ENCODE assay signal across 1 cellular context in the genomic region with DNA sequence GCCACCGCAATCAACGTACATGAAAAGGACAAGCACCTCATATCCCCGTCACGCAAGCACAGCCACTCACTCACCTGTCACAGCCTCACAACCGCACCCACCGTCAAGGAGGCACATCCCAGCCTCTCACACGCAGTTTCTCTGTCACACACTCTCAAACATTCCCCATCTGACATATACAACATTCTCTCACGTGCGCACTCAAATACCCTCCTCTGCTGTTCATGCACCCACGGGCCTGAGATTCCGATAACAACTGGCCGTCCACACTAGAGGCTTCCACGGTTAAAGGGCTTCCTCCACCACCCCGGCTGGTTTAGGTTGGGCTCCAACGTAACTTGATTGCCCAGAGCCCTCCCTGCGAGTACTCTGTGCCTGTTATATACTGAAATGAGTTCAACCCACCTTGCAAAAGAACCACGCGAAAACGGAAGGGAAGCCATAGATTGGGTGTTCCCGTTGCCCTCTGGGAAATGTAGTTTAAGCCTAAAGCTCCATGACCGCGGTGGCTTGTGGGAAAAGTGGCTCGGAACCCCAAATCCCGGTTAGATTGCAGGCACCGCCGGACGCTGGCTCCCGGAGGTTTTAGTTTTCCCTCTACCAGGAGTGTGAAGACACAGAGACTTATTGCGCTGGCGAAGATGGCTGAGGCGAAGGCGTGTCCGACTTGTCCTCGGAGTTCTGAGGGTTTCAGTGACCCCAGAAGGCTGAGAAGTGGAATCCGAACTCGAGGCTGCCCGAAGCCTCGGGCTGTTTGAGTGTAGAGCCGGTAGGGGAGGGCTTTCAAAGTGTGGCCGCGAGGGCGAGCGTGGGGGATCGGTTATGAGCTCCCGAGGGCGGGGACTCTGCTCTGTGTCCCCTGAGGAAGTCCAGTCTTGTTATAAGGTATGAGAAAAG.
A peak's percentile ranks its signal among the peaks of the same experiment; 100 is the strongest.
TF ChIP-seq lines count a peak whose summit lies in the region.

Gene ZNF573, minus strand, starts transcription at position 448 of the 897 bp plus-strand sequence. CDS start 5,857 bp downstream, outside the sequence.

TF ChIP-seq in HepG2, 621 proteins besides CTCF, POLR2A, EP300 and RAD21 (continued from another document and continues in another):
- TF ChIP-seq ZNF407 (CRISPR knock-in tag; IDR thresholded peaks at IDR 0.05; ENCODE audit: not compliant biosample characterization) (no peak), ZNF713 (CRISPR knock-in tag; IDR thresholded peaks at IDR 0.05) (no peak), MTA3 (CRISPR knock-in tag; IDR thresholded peaks at IDR 0.05) (no peak), CREB1 (IDR thresholded peaks at IDR 0.05) (no peak), CREB1 (CRISPR knock-in tag; IDR thresholded peaks at IDR 0.05) (peak; percentile 57; the same call in 1 of the 2 replicates), NR2F2 (IDR thresholded peaks at IDR 0.05; ENCODE audit: borderline replicate concordance, low read depth) (peak; percentile 12; the same call in 1 of the 2 replicates), MAFG (CRISPR knock-in tag; IDR thresholded peaks at IDR 0.05) (no peak), BCL6 (CRISPR knock-in tag; IDR thresholded peaks at IDR 0.05) (peak; percentile 31), CEBPB (IDR thresholded peaks at IDR 0.05; ENCODE audit: borderline replicate concordance, low read depth, low read length) (peak; percentile 21; the same call in 1 of the 2 replicates), TOPORS (CRISPR knock-in tag; IDR thresholded peaks at IDR 0.05) (no peak), PHF21A (CRISPR knock-in tag; IDR thresholded peaks at IDR 0.05) (peak; percentile 61; the same call in 1 of the 2 replicates), ZSCAN31 (CRISPR knock-in tag; IDR thresholded peaks at IDR 0.05; ENCODE audit: low read depth) (peak; percentile 46), CHD4 (IDR thresholded peaks at IDR 0.05; ENCODE audit: borderline replicate concordance, low read length) (no peak; the same call in 1 of the 2 replicates), BRD4 (CRISPR knock-in tag; IDR thresholded peaks at IDR 0.05) (peak; percentile 10; the same call in 1 of the 2 replicates), ZNF776 (CRISPR knock-in tag; IDR thresholded peaks at IDR 0.05) (no peak), ZNF12 (CRISPR knock-in tag; IDR thresholded peaks at IDR 0.05) (no peak), ZNF674 (CRISPR knock-in tag; IDR thresholded peaks at IDR 0.05; ENCODE audit: low read depth) (no peak), SIN3A (IDR thresholded peaks at IDR 0.05; ENCODE audit: borderline replicate concordance, low read depth, low read length) (peak; percentile 82; the same call in 1 of the 2 replicates), SRSF9 (IDR thresholded peaks at IDR 0.05; ENCODE audit: borderline replicate concordance, insufficient read depth, low read depth, low read length, poor library complexity, severe bottlenecking) (no peak), HHEX (CRISPR knock-in tag; IDR thresholded peaks at IDR 0.05) (no peak), ZNF276 (CRISPR knock-in tag; IDR thresholded peaks at IDR 0.05; ENCODE audit: low read depth) (peak; percentile 77; the same call in 1 of the 2 replicates), CHCHD3 (CRISPR knock-in tag; IDR thresholded peaks at IDR 0.05) (no peak), ZNF20 (CRISPR knock-in tag; IDR thresholded peaks at IDR 0.05) (no peak), NCOA2 (CRISPR knock-in tag; IDR thresholded peaks at IDR 0.05) (no peak), POLR2G (IDR thresholded peaks at IDR 0.05; ENCODE audit: low read depth, low read length) (peak; percentile 95), ZNF773 (CRISPR knock-in tag; IDR thresholded peaks at IDR 0.05; ENCODE audit: borderline replicate concordance) (no peak), MNT (IDR thresholded peaks at IDR 0.05) (peak; percentile 32; the same call in 1 of the 2 replicates), TBX3 (IDR thresholded peaks at IDR 0.05; ENCODE audit: borderline replicate concordance) (no peak), ZC3H4 (CRISPR knock-in tag; IDR thresholded peaks at IDR 0.05; ENCODE audit: borderline replicate concordance) (no peak), ZNF543 (CRISPR knock-in tag; IDR thresholded peaks at IDR 0.05) (no peak), NR3C1 (CRISPR knock-in tag; IDR thresholded peaks at IDR 0.05) (no peak), DZIP1 (CRISPR knock-in tag; IDR thresholded peaks at IDR 0.05) (no peak), SMC3 (IDR thresholded peaks at IDR 0.05; ENCODE audit: low read length) (no peak), HCFC1 (IDR thresholded peaks at IDR 0.05; ENCODE audit: low read depth, low read length) (peak; percentile 89)
- TF ChIP-seq, protein P1, sequence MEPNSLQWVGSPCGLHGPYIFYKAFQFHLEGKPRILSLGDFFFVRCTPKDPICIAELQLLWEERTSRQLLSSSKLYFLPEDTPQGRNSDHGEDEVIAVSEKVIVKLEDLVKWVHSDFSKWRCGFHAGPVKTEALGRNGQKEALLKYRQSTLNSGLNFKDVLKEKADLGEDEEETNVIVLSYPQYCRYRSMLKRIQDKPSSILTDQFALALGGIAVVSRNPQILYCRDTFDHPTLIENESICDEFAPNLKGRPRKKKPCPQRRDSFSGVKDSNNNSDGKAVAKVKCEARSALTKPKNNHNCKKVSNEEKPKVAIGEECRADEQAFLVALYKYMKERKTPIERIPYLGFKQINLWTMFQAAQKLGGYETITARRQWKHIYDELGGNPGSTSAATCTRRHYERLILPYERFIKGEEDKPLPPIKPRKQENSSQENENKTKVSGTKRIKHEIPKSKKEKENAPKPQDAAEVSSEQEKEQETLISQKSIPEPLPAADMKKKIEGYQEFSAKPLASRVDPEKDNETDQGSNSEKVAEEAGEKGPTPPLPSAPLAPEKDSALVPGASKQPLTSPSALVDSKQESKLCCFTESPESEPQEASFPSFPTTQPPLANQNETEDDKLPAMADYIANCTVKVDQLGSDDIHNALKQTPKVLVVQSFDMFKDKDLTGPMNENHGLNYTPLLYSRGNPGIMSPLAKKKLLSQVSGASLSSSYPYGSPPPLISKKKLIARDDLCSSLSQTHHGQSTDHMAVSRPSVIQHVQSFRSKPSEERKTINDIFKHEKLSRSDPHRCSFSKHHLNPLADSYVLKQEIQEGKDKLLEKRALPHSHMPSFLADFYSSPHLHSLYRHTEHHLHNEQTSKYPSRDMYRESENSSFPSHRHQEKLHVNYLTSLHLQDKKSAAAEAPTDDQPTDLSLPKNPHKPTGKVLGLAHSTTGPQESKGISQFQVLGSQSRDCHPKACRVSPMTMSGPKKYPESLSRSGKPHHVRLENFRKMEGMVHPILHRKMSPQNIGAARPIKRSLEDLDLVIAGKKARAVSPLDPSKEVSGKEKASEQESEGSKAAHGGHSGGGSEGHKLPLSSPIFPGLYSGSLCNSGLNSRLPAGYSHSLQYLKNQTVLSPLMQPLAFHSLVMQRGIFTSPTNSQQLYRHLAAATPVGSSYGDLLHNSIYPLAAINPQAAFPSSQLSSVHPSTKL (CRISPR knock-in tag; IDR thresholded peaks at IDR 0.05): no peak; the same call in 1 of the 2 replicates
- TF ChIP-seq, protein P2, sequence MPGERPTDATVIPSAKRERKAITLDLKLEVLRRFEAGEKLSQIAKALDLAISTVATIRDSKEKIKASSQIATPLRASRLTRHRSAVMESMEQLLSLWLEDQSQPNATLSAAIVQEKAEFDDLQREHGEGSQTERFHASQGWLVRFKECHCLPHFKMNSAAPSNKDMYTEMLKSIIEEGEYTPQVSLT (CRISPR knock-in tag; IDR thresholded peaks at IDR 0.05; ENCODE audit: borderline replicate concordance, low read depth): no peak
- TF ChIP-seq, protein P3, sequence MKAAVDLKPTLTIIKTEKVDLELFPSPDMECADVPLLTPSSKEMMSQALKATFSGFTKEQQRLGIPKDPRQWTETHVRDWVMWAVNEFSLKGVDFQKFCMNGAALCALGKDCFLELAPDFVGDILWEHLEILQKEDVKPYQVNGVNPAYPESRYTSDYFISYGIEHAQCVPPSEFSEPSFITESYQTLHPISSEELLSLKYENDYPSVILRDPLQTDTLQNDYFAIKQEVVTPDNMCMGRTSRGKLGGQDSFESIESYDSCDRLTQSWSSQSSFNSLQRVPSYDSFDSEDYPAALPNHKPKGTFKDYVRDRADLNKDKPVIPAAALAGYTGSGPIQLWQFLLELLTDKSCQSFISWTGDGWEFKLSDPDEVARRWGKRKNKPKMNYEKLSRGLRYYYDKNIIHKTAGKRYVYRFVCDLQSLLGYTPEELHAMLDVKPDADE (CRISPR knock-in tag; IDR thresholded peaks at IDR 0.05): no peak
